27 cellular contexts compared by ENCODE assay signal in the genomic region with DNA sequence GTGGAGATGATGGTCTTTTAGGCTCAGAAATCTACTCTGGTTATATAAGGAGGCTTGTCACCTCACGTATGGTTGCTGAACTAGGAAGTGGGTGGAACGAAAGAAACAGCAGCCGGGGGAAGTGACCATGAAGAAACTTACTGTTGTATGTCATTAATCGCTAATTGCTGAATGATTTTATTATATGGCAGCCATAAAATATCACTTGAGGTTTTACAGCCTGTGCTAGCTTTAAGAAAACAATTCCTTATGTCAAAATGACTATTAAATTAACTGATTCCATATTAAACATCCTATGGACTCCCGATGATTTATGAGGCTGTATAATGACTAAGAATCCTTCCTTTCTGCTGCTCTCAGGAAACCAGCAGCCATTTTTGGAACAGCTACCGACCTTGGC.
"Had no signal": no experiment of that assay in that cellular context is flagged by ENCODE, and none has a peak within 500 bp of the region (broad histone marks: within the 10 kb centered on the region; RNA-seq: fewer than 3 reads in every experiment).

No MANE protein-coding gene starts in this region.

- DNase-seq: hippocampal formation; kidney glomerular epithelial cell; left cardiac atrium; left lung; lower lobe of right lung; mammary epithelial cell; mesenchymal stem cell; naive thymus-derived CD8-positive, alpha-beta T cell; nucleus accumbens; pancreas; posterior cingulate gyrus; retina; right cardiac atrium; sigmoid colon; stimulated activated CD4-positive, alpha-beta T cell treated with anti-CD3 and anti-CD28 coated beads, Interleukin-15, amount 100 ng/mL, for 24 hours; stimulated activated CD4-positive, alpha-beta T cell treated with anti-CD3 and anti-CD28 coated beads, Interleukin-2, amount 100 ng/mL, for 24 hours; stimulated activated CD4-positive, alpha-beta T cell treated with anti-CD3 and anti-CD28 coated beads, Interleukin-4, amount 100 ng/mL, for 1 hour; stimulated activated naive B cell treated with anti-CD40 and anti-IgM and Interleukin-4, amounts not matched to agents 10 μg/mL and 1 μg/mL and 100 μg/mL, for 72 hours; stimulated activated naive CD8-positive, alpha-beta T cell treated with anti-CD3 and anti-CD28 coated beads, Interleukin-15, Interleukin-2, amounts not matched to agents 100 U/mL and 50 U/mL, for 24 hours; stomach; testis; thyroid gland; transverse colon; upper lobe of left lung had no signal

- H3K27me3 ChIP-seq: left lung, testis, thyroid gland, transverse colon, upper lobe of left lung, vagina had no signal

- H3K9me3 ChIP-seq: left lung, lower lobe of right lung, pancreas, prostate gland, sigmoid colon, stomach, testis, thyroid gland, transverse colon, upper lobe of left lung, vagina had no signal

- ATAC-seq: left cardiac atrium; left lung; lower lobe of right lung; naive thymus-derived CD8-positive, alpha-beta T cell; pancreas; right cardiac atrium; stimulated activated naive CD8-positive, alpha-beta T cell treated with anti-CD3 and anti-CD28 coated beads, Interleukin-15, Interleukin-2, amounts not matched to agents 100 U/mL and 50 U/mL, for 24 hours had no signal

- H3K27ac ChIP-seq: left lung, lower lobe of right lung, pancreas, prostate gland, sigmoid colon, stomach, testis, thyroid gland, transverse colon, upper lobe of left lung, vagina had no signal

- H3K4me3 ChIP-seq: left lung, lower lobe of right lung, pancreas, prostate gland, sigmoid colon, smooth muscle cell, stomach, testis, thyroid gland, transverse colon, upper lobe of left lung, vagina had no signal

- H3K36me3 ChIP-seq: left lung, lower lobe of right lung, pancreas, prostate gland, sigmoid colon, stomach, thyroid gland, transverse colon, upper lobe of left lung, vagina had no signal

- H3K4me1 ChIP-seq: left lung, lower lobe of right lung, pancreas, prostate gland, sigmoid colon, stomach, testis, thyroid gland, transverse colon, upper lobe of left lung, vagina had no signal
